ENCODE assay signal across 15 cellular contexts in the genomic region with DNA sequence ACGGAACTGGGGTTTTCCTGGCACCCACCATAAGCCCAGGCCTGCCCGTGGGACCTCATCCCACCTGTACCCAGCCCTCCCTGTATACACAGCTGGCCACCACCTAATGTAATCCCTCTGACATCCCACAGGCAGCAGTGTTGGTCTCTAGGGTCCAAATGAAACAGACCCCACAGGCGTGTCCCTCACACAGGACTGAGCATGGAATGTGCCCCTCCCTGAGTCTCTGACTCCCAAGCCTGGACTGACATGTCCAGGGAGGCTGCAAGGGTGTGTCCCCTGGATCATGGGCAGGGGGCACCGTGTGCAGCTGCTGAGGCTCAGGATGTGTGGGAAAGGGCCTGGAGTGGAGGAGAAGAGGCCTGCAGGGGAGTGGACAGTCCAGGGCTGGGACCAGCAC. TPM values are rescaled to one million over a fixed set of nuclear protein-coding genes. Genes with fewer than 3 reads are reported as not detected.
DNase-seq lines count a peak whose midpoint lies in the region; ATAC-seq, FAIRE-seq and TF ChIP-seq lines count a peak whose summit lies in the region.
"Had no signal": no experiment of that assay in that cellular context is flagged by ENCODE, and none has a peak within 500 bp of the region (broad histone marks: within the 10 kb centered on the region; RNA-seq: fewer than 3 reads in every experiment).

No MANE protein-coding gene starts in this region.

- no peak for TF ChIP-seq CTCF in HepG2 (CRISPR knock-in tag; IDR thresholded peaks at IDR 0.05)
- no peak for TF ChIP-seq CTCF in right lobe of liver (IDR thresholded peaks at IDR 0.05)
- TF ChIP-seq CTCF in sigmoid colon (IDR thresholded peaks at IDR 0.05) = no peak

- H3K4me2 ChIP-seq in HepG2 (ENCODE audit: low read depth, low read length) = no peak overlapping the region

- FAIRE-seq in HepG2 (lab: Jason Lieb, UNC) = no peak
- FAIRE-seq: G401.6 had no signal

- no peaks in the 10 kb centered on the region for H4K20me1 ChIP-seq in HepG2 (ENCODE audit: insufficient read depth, low read length)

- no TSS peak for BruUV-seq in HepG2 (replicated peaks; lab: Mats Ljungman, UMichigan)

- intact Hi-C loops in HepG2 (cut with micrococcal nuclease; ENCODE audit: unreplicated experiment) (no loop called here), right lobe of liver (cut with DNase I) (loop anchor here in 1 of 2 donors (10.0 kb wide), 1 partner anchor 75 kb away; no protein-coding TSS in a partner anchor), sigmoid colon (cut with DNase I) (no loop called here)

- TF ChIP-seq EP300 in HepG2 (IDR thresholded peaks at IDR 0.05; ENCODE audit: low read depth in 2 of 2, low read length in 2 of 2) (no peak), HepG2 (CRISPR knock-in tag; IDR thresholded peaks at IDR 0.05; ENCODE audit: borderline replicate concordance) (no peak), sigmoid colon (IDR thresholded peaks at IDR 0.05) (no peak)

- no peak overlapping the region for H2AFZ ChIP-seq in HepG2 (ENCODE audit: low read length)

- peaks cover 16 to 54% of the 10 kb centered on the region in 2 experiments for H3K27me3 ChIP-seq in HepG2 (ENCODE audit: control insufficient read depth in 1 of 2, insufficient read depth in 2 of 2, low read length in 2 of 2)
- no peaks in the 10 kb centered on the region for H3K27me3 ChIP-seq in right lobe of liver
- H3K27me3 ChIP-seq in sigmoid colon = no peaks in the 10 kb centered on the region

- no peaks in the 10 kb centered on the region for H3K79me2 ChIP-seq in HepG2 (ENCODE audit: insufficient read depth, low read length)

- H3K4me3 ChIP-seq in HepG2 (replicated peaks in 1 of 3; ENCODE audit: insufficient read depth in 1 of 3, low read depth in 2 of 3, low read length in 3 of 3) (no peak overlapping the region), right lobe of liver (no peak overlapping the region), sigmoid colon (no peak overlapping the region)

- 24% methylated on average over 2 of the region's 4 CpGs for whole genome bisulfite sequencing in HepG2 (ENCODE audit: low lambda C conversion rate)
- WGBS in right lobe of liver (ENCODE audit: insufficient coverage, low coverage, low lambda C conversion rate, missing lambda C conversion rate) = 73% methylated on average over 2 of the region's 4 CpGs
- 71 to 81% methylated on average over 4 of the region's 4 CpGs for WGBS in sigmoid colon, 2 donors

- ATAC-seq in HepG2 (peak; percentile 47), right lobe of liver (no peak), GM21576 (IDR thresholded peaks at IDR 0.05; ENCODE audit: unreplicated experiment) (no peak), GM21737 (IDR thresholded peaks at IDR 0.05; ENCODE audit: unreplicated experiment) (no peak)
- ATAC-seq: stimulated activated naive CD8-positive, alpha-beta T cell treated with anti-CD3 and anti-CD28 coated beads, Interleukin-15, Interleukin-2, amounts not matched to agents 100 U/mL and 50 U/mL, for 24 hours; WTC11 had no signal

- POLR2A ChIA-PET in HepG2 (lab: Yijun Ruan, JAX) = no interaction called here

- in situ Hi-C loops in HepG2 (cut with HindIII; ENCODE audit: extremely low pct_ligation_motif_present, low pct_unique_long_range_greater_than_20kb) = loop anchor here (25.0 kb wide), 1 partner anchor 462 kb away; no protein-coding TSS in a partner anchor

- H3K27ac ChIP-seq in HepG2 (ENCODE audit: extremely low read length, insufficient read depth, low read length) (no peak overlapping the region), right lobe of liver (no peak overlapping the region), epithelial cell of prostate (peak overlapping the region; percentile 96), sigmoid colon (peak overlapping the region; percentile 16 to 98 (median 70))

- no peaks in the 10 kb centered on the region for H3K9me3 ChIP-seq in HepG2 (ENCODE audit: low read length)
- no peaks in the 10 kb centered on the region for H3K9me3 ChIP-seq in right lobe of liver
- no peaks in the 10 kb centered on the region for H3K9me3 ChIP-seq in sigmoid colon

- no peaks in the 10 kb centered on the region for H3K36me3 ChIP-seq in HepG2 (replicated peaks in 1 of 2; ENCODE audit: control insufficient read depth in 1 of 2, insufficient read depth in 2 of 2, low read length in 2 of 2)
- H3K36me3 ChIP-seq in right lobe of liver = peaks cover 0 to 39% (median 17%) of the 10 kb centered on the region in 4 donors
- H3K36me3 ChIP-seq in sigmoid colon = peaks cover 0 to 72% (median 59%) of the 10 kb centered on the region in 4 donors

- TF ChIP-seq RAD21 in HepG2 (CRISPR knock-in tag; IDR thresholded peaks at IDR 0.05) = no peak

- no peak for DNase-seq in HepG2 (ENCODE audit: low spot score)
- no peak for DNase-seq in right lobe of liver
- no peak for DNase-seq in epithelial cell of prostate (ENCODE audit: low read depth, low spot score)
- DNase-seq in sigmoid colon = no peak
- no peak for DNase-seq in kidney glomerular epithelial cell (lab: John Stamatoyannopoulos, UW)
- no peak for DNase-seq in NCI-H2196 treated with DMSO at 0.1 percent for 48 hours (lab: John Stamatoyannopoulos, UW; ENCODE audit: unreplicated experiment)
- DNase-seq: dermis blood vessel endothelial cell; NCI-H1417 treated with DMSO at 0.1 percent for 48 hours; NCI-H345; stimulated activated naive CD8-positive, alpha-beta T cell treated with anti-CD3 and anti-CD28 coated beads, Interleukin-15, Interleukin-2, amounts not matched to agents 100 U/mL and 50 U/mL, for 24 hours; SW 1271 had no signal

- no peak for TF ChIP-seq POLR2A in HepG2 (IDR thresholded peaks at IDR 0.05; ENCODE audit: insufficient read depth in 1 of 2, low read depth in 2 of 2, low read length in 2 of 2)
- no peak for TF ChIP-seq POLR2A in right lobe of liver (IDR thresholded peaks at IDR 0.05)
- no peak for TF ChIP-seq POLR2A in sigmoid colon (IDR thresholded peaks at IDR 0.05)

- CTCF ChIA-PET in HepG2 (lab: Yijun Ruan, JAX; ENCODE audit: low intra/inter-chr PET ratio, low total read pairs) = interaction anchor here (1.5 kb wide), 1 partner anchor 17 kb away, joined by 3 read pairs; no protein-coding TSS in a partner anchor

- H3K4me1 ChIP-seq in HepG2 (ENCODE audit: insufficient read depth, low read length) (peaks cover 2% of the 10 kb centered on the region), right lobe of liver (peaks cover 0 to 29% (median 14%) of the 10 kb centered on the region in 4 donors), sigmoid colon (peaks cover 0 to 82% (median 75%) of the 10 kb centered on the region in 4 donors)

- H3K9ac ChIP-seq in HepG2 (ENCODE audit: insufficient read depth, low read depth, low read length) = no peak overlapping the region

TF ChIP-seq in HepG2, 621 proteins besides CTCF, POLR2A, EP300 and RAD21 (continues in another document):
- no peak for TF ChIP-seq TCF12 (IDR thresholded peaks at IDR 0.05)
- TF ChIP-seq TCF12 (CRISPR knock-in tag; IDR thresholded peaks at IDR 0.05) = no peak

RNA-seq across cellular contexts. Expression of a gene that starts 50.6 kb away (rescaled TPM):
- total RNA-seq in HepG2 (2016; rRNA removed; fragmentation: Illumina TruSeq; extraction: Trizol) = 24.7 and 32.0 TPM in 2 replicates
- total RNA-seq in HepG2 (2016; cell fraction: cytosol; rRNA removed; fragmentation: Illumina TruSeq; extraction: Trizol; ENCODE audit: low read depth) = 25.2 and 27.4 TPM in 2 replicates
- 25.2 and 26.2 TPM in 2 replicates for total RNA-seq in HepG2 (2016; cell fraction: insoluble cytoplasmic fraction; rRNA removed; fragmentation: Illumina TruSeq; extraction: Trizol)
- total RNA-seq in HepG2 (2016; cell fraction: membrane; rRNA removed; fragmentation: Illumina TruSeq; extraction: Trizol) = 42.1 and 44.8 TPM in 2 replicates
- total RNA-seq in HepG2 (2016; cell fraction: nucleus; rRNA removed; fragmentation: Illumina TruSeq; extraction: Trizol) = 16.8 and 21.1 TPM in 2 replicates
- polyA plus RNA-seq in HepG2 (2011; rRNA removed) = 16.6 and 18.2 TPM in 2 replicates
- 14.0 and 14.5 TPM in 2 replicates for polyA plus RNA-seq in HepG2 (2011; cell fraction: cytosol; rRNA removed)
- polyA plus RNA-seq in HepG2 (2011; cell fraction: nucleus; rRNA removed) = 11.7 and 12.6 TPM in 2 replicates
- polyA plus RNA-seq in HepG2 (2012) = 20.9 and 22.5 TPM in 2 replicates
- 26.1 and 26.5 TPM in 2 replicates for polyA plus RNA-seq in HepG2 (2016; cell fraction: cytosol; fragmentation: Illumina TruSeq; extraction: Trizol; ENCODE audit: low read depth)
- polyA plus RNA-seq in HepG2 (2016; cell fraction: insoluble cytoplasmic fraction; fragmentation: Illumina TruSeq; extraction: Trizol; ENCODE audit: low read depth) = 15.3 and 15.6 TPM in 2 replicates
- polyA plus RNA-seq in HepG2 (2016; cell fraction: membrane; fragmentation: Illumina TruSeq; extraction: Trizol; ENCODE audit: low read depth) = 29.1 and 30.3 TPM in 2 replicates
- 21.2 and 21.4 TPM in 2 replicates for polyA plus RNA-seq in HepG2 (2016; cell fraction: nucleus; fragmentation: Illumina TruSeq; extraction: Trizol; ENCODE audit: insufficient read depth, low read depth)
- polyA minus RNA-seq in HepG2 (2011; rRNA and poly(A)+ RNA removed; ENCODE audit: low replicate concordance) = 7.8 and 47.2 TPM in 2 replicates
- 23.7 and 30.1 TPM in 2 replicates for polyA minus RNA-seq in HepG2 (2011; cell fraction: cytosol; rRNA and poly(A)+ RNA removed)
- polyA minus RNA-seq in HepG2 (2011; cell fraction: nucleus; rRNA and poly(A)+ RNA removed) = 30.8 and 34.2 TPM in 2 replicates
- total RNA-seq in right lobe of liver = 100 to 1,000 TPM in 3 of 6 experiments, 10 to 100 TPM in 3; 64.4 to 152 (median 95.1) TPM
- total RNA-seq in sigmoid colon = 10 to 100 TPM; 16.6 to 21.4 (median 20.6) TPM
- polyA plus RNA-seq in sigmoid colon = 10 to 100 TPM in 2 of 3 donors, 1 to 10 TPM in 1; 7.8 to 22.7 (median 12.0) TPM

Comparison
In these comparisons a context has a peak if more than half of its experiments do, and no peak if none do; other contexts are left out.
1. H3K27ac ChIP-seq: peak in epithelial cell of prostate (single experiment) and sigmoid colon (4 of 4); none in HepG2 (single experiment) and right lobe of liver (0 of 3).